13 cellular contexts compared by ENCODE assay signal in genomic region chr3:4904801-4905695, GRCh38.
A peak's percentile ranks its signal among the peaks of the same experiment; 100 is the strongest.
DNase-seq lines count a peak whose midpoint lies in the region; ATAC-seq and TF ChIP-seq lines count a peak whose summit lies in the region.
"Had no signal": no experiment of that assay in that cellular context is flagged by ENCODE, and none has a peak within 500 bp of the region (broad histone marks: within the 10 kb centered on the region; RNA-seq: fewer than 3 reads in every experiment).

No MANE protein-coding gene starts in this region.

- H3K9me3 ChIP-seq in ascending aorta: no peaks in the 10 kb centered on the region
- H3K9me3 ChIP-seq: Caco-2, spleen had no signal

- DNase-seq in AG09319 (ENCODE audit: extremely low read depth, low read depth) (peak; percentile 16), LoVo (ENCODE audit: low spot score) (peak; percentile 14), astrocyte of the hippocampus (ENCODE audit: low read depth, low spot score) (peak; percentile 27), left colon (peak; percentile 40 to 42), hippocampal formation (lab: John Stamatoyannopoulos, UW) (no peak), ascending aorta (ENCODE audit: low spot score in 2 of 2) (no peak), NCI-H2107 treated with DMSO at 0.1 percent for 48 hours (lab: John Stamatoyannopoulos, UW; ENCODE audit: unreplicated experiment) (no peak), kidney glomerular epithelial cell (lab: John Stamatoyannopoulos, UW) (no peak)
- DNase-seq: activated CD8-positive, alpha-beta T cell treated with anti-CD3 and anti-CD28 coated beads for 36 hours; Caco-2; left cardiac atrium; spleen; stimulated activated naive CD8-positive, alpha-beta T cell treated with anti-CD3 and anti-CD28 coated beads, Interleukin-15, Interleukin-2, amounts not matched to agents 100 U/mL and 50 U/mL, for 24 hours had no signal

- H3K4me3 ChIP-seq in ascending aorta: no peak overlapping the region
- H3K4me3 ChIP-seq: spleen had no signal

- no peak overlapping the region for H3K27ac ChIP-seq in ascending aorta
- H3K27ac ChIP-seq: spleen had no signal

- H3K36me3 ChIP-seq in ascending aorta: no peaks in the 10 kb centered on the region
- H3K36me3 ChIP-seq: spleen had no signal

- H3K4me1 ChIP-seq in ascending aorta: peaks cover 0 to under 1% of the 10 kb centered on the region in 2 donors
- H3K4me1 ChIP-seq: Caco-2 had no signal

- TF ChIP-seq CTCF in AG09319 (IDR thresholded peaks at IDR 0.05; ENCODE audit: low read depth, low read length): no peak
- no peak for TF ChIP-seq CTCF in ascending aorta (IDR thresholded peaks at IDR 0.05)

- no peaks in the 10 kb centered on the region for H3K27me3 ChIP-seq in ascending aorta
- H3K27me3 ChIP-seq: spleen had no signal

- intact Hi-C loops in left colon (cut with DNase I, micrococcal nuclease): no loop called here
- intact Hi-C loops in ascending aorta (cut with DNase I): no loop called here

- peak; percentile 80 for ATAC-seq in left colon
- ATAC-seq: left cardiac atrium had no signal

Comparison
In these comparisons a context has a peak if more than half of its experiments do, and no peak if none do; other contexts are left out.
1. DNase-seq: peak in AG09319 (single experiment), LoVo (single experiment), astrocyte of the hippocampus (single experiment) and left colon (2 of 2); none in hippocampal formation (0 of 2), ascending aorta (0 of 2), NCI-H2107 treated with DMSO at 0.1 percent for 48 hours (single experiment) and kidney glomerular epithelial cell (single experiment).